27 cellular contexts compared by ENCODE assay signal in the genomic region with DNA sequence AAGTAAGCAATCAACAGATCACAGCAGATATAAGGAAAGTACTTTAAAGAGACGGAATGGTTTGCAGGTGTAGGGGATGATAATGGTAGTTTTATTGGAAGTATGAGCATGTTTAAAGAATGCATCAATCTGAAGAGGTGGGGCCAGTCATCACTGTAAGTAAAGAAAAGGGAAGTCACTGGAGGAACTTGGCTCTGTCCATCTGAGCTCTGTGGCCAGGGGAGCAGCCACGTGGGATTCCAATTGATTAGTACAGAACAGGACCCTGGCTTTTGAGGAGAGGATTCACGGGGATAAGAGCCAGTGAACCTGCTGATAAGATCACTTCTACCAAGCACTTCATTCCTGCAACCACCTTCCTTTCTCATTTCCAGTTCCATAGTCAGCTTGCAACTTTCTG.
"Had no signal": no experiment of that assay in that cellular context is flagged by ENCODE, and none has a peak within 500 bp of the region (broad histone marks: within the 10 kb centered on the region; RNA-seq: fewer than 3 reads in every experiment).

No MANE protein-coding gene starts in this region.

- H3K4me3 ChIP-seq: adrenal gland, body of pancreas, esophagus squamous epithelium, left ventricle myocardium inferior, lung, mucosa of descending colon, stomach, thyroid gland, upper lobe of left lung had no signal

- H3K36me3 ChIP-seq: adrenal gland, esophagus squamous epithelium, left ventricle myocardium inferior, stomach, thyroid gland, upper lobe of left lung had no signal

- H3K27ac ChIP-seq: adrenal gland, body of pancreas, epithelial cell of prostate, esophagus squamous epithelium, left ventricle myocardium inferior, stomach, thyroid gland, upper lobe of left lung had no signal

- H3K4me1 ChIP-seq: adrenal gland, body of pancreas, esophagus squamous epithelium, left ventricle myocardium inferior, stomach, thyroid gland, upper lobe of left lung had no signal

- ATAC-seq: activated CD4-positive, alpha-beta T cell treated with anti-CD3 and anti-CD28 coated beads for 36 hours; body of pancreas; mucosa of descending colon; natural killer cell treated with Interleukin-12 subunit alpha and Interleukin-12 subunit beta and Interleukin-15 and Interleukin-18, amount 100 ng/mL, for 72 hours; right cardiac atrium; stimulated activated naive B cell treated with anti-CD40 and anti-IgM and Interleukin-4, amounts not matched to agents 10 μg/mL and 1 μg/mL and 100 μg/mL, for 72 hours had no signal

- DNase-seq: activated CD4-positive, alpha-beta T cell treated with anti-CD3 and anti-CD28 coated beads for 36 hours; activated CD4-positive, CD25-positive, alpha-beta regulatory T cell; activated effector memory CD4-positive, alpha-beta T cell treated with Interleukin-2 at 50 U/mL for 16 hours; activated naive CD4-positive, alpha-beta T cell treated with anti-CD3 and anti-CD28 coated beads for 36 hours; activated naive CD8-positive, alpha-beta T cell treated with anti-CD3 and anti-CD28 coated beads for 36 hours; activated T-cell treated with anti-CD3 and anti-CD28 coated beads for 4 hours; adrenal gland; aorta; body of pancreas; dermis blood vessel endothelial cell; effector CD8-positive, alpha-beta T cell; esophagus squamous epithelium; foreskin melanocyte; islet precursor cell; left ventricle myocardium inferior; mucosa of descending colon; right cardiac atrium; stimulated activated CD4-positive, alpha-beta T cell treated with anti-CD3 and anti-CD28 coated beads, Interleukin-15, amount 100 ng/mL, for 24 hours; stimulated activated CD4-positive, alpha-beta T cell treated with anti-CD3 and anti-CD28 coated beads, Interleukin-2, amount 100 ng/mL, for 24 hours; stimulated activated naive B cell treated with anti-CD40 and anti-IgM and Interleukin-4, amounts not matched to agents 10 μg/mL and 1 μg/mL and 100 μg/mL, for 72 hours; stomach; T-helper 9 cell; thyroid gland; upper lobe of left lung had no signal

- H3K9me3 ChIP-seq: adrenal gland, body of pancreas, esophagus squamous epithelium, left ventricle myocardium inferior, mucosa of descending colon, stomach, thyroid gland, upper lobe of left lung had no signal

- H3K27me3 ChIP-seq: adrenal gland, body of pancreas, upper lobe of left lung had no signal
